Comparison of ENCODE assay signal across 8 cellular contexts in the genomic region with DNA sequence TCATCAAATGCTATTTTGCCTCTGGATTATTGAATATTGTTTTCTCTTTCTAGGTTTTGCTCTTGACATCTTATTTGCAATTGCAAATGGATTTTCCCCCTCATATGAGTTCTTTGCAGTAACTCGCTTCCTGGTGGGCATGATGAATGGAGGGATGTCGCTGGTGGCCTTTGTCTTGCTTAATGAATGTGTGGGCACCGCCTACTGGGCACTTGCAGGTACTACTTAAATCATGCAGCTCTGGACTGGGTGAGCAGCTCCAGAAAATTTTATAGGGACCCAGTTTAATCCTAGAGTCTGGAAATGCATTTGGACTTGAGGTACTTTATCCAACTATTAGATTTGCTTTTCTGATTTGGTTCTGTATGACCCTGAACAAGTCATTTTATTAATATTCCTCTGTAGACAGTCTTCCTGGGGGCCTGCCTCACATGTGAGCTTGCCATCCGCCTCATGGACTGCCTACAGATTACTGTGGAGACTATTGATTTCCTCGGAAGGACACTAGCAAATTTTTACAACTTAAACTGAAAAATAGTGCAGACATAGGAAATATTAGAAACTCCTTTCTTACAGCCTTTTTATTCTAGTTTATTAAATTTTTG. TPM values are rescaled to one million over a fixed set of nuclear protein-coding genes. Genes with fewer than 3 reads are reported as not detected.
A peak's percentile ranks its signal among the peaks of the same experiment; 100 is the strongest.
DNase-seq lines count a peak whose midpoint lies in the region; ATAC-seq and TF ChIP-seq lines count a peak whose summit lies in the region.

No MANE protein-coding gene starts in this region.

- H3K9me3 Mint-ChIP-seq in CD4-positive, alpha-beta memory T cell = no peaks in the 10 kb centered on the region
- no peaks in the 10 kb centered on the region for H3K9me3 Mint-ChIP-seq in neural progenitor cell

- CTCF ChIA-PET in CD4-positive, alpha-beta memory T cell (lab: Charles Lee; ENCODE audit: partially characterized antibody) = interaction anchor here (0.6 to 2.7 kb wide), 16 partner anchors 9 to 677 kb away, joined by 3 to 15 read pairs (median 4); no protein-coding TSS in a partner anchor

- H3K9ac ChIP-seq in neural progenitor cell = no peak overlapping the region

- peaks cover 0 to 3% (median 2%) of the 10 kb centered on the region in 4 donors for H3K4me1 Mint-ChIP-seq in CD4-positive, alpha-beta memory T cell
- H3K4me1 Mint-ChIP-seq in neural progenitor cell = no peaks in the 10 kb centered on the region

- no peak overlapping the region for H3K27ac Mint-ChIP-seq in CD4-positive, alpha-beta memory T cell
- no peak overlapping the region for H3K27ac Mint-ChIP-seq in neural progenitor cell

- H3K4me3 Mint-ChIP-seq in CD4-positive, alpha-beta memory T cell = no peak overlapping the region
- no peak overlapping the region for H3K4me3 Mint-ChIP-seq in neural progenitor cell

- no peak for TF ChIP-seq POLR2A in uterus (IDR thresholded peaks at IDR 0.05)

- H3K36me3 Mint-ChIP-seq in CD4-positive, alpha-beta memory T cell = no peaks in the 10 kb centered on the region
- H3K36me3 Mint-ChIP-seq in neural progenitor cell = peaks cover 2% of the 10 kb centered on the region

- H2AFZ ChIP-seq in neural progenitor cell (replicated peaks) = no peak overlapping the region

- H3K36me3 ChIP-seq in CD4-positive, alpha-beta memory T cell (ENCODE audit: insufficient read depth, low read length) = no peaks in the 10 kb centered on the region
- no peaks in the 10 kb centered on the region for H3K36me3 ChIP-seq in neural progenitor cell
- H3K36me3 ChIP-seq in uterus = no peaks in the 10 kb centered on the region

- no peak overlapping the region for H3K4me2 ChIP-seq in neural progenitor cell

- H3K27ac ChIP-seq in CD4-positive, alpha-beta memory T cell (ENCODE audit: low read depth, low read length) = no peak overlapping the region
- H3K27ac ChIP-seq in neural progenitor cell (no peak overlapping the region), uterus (no peak overlapping the region)

- no peaks in the 10 kb centered on the region for H3F3A ChIP-seq in neural progenitor cell (ENCODE audit: low read depth)

- no peak overlapping the region for H3K4me3 ChIP-seq in CD4-positive, alpha-beta memory T cell (ENCODE audit: low read length in 2 of 2)
- no peak overlapping the region for H3K4me3 ChIP-seq in fibroblast of mammary gland (ENCODE audit: control insufficient read depth, low read depth, low read length)
- H3K4me3 ChIP-seq in neural progenitor cell = no peak overlapping the region
- no peak overlapping the region for H3K4me3 ChIP-seq in uterus

- no peaks in the 10 kb centered on the region for H4K20me1 ChIP-seq in neural progenitor cell (ENCODE audit: low read depth)

- peak; percentile 71 for ATAC-seq in GM19043 (IDR thresholded peaks at IDR 0.05; ENCODE audit: low read depth, unreplicated experiment)
- ATAC-seq in HG03354 (IDR thresholded peaks at IDR 0.05; ENCODE audit: poor library complexity, severe bottlenecking, unreplicated experiment) = peak; percentile 90

- TF ChIP-seq CTCF in fibroblast of mammary gland (conservative IDR thresholded peaks at IDR 0.05; ENCODE audit: control insufficient read depth, insufficient read depth, low read depth, low read length) (peak; percentile 67), neural progenitor cell (IDR thresholded peaks at IDR 0.05) (peak; percentile 73), uterus (IDR thresholded peaks at IDR 0.05) (peak in 1 of 4 experiments; percentile 6)

- intact Hi-C loops in CD4-positive, alpha-beta memory T cell (cut with micrococcal nuclease) = loop anchor here (1.0 kb wide), 1 partner anchor 213 kb away; no protein-coding TSS in a partner anchor
- intact Hi-C loops in uterus (cut with DNase I; ENCODE audit: low total_unique reads) = no loop called here

- H3K79me2 ChIP-seq in neural progenitor cell (ENCODE audit: low read depth) = no peaks in the 10 kb centered on the region

- POLR2A ChIA-PET in CD4-positive, alpha-beta memory T cell (lab: Charles Lee; ENCODE audit: partially characterized antibody) = no interaction called here

- H3K27me3 ChIP-seq in CD4-positive, alpha-beta memory T cell (ENCODE audit: insufficient read depth, low read length) = no peaks in the 10 kb centered on the region
- H3K27me3 ChIP-seq in neural progenitor cell = no peaks in the 10 kb centered on the region
- no peaks in the 10 kb centered on the region for H3K27me3 ChIP-seq in uterus

- no peaks in the 10 kb centered on the region for H3K9me3 ChIP-seq in CD4-positive, alpha-beta memory T cell (ENCODE audit: control insufficient read depth in 1 of 2, low read length in 2 of 2)
- H3K9me3 ChIP-seq in neural progenitor cell (ENCODE audit: low read depth) (no peaks in the 10 kb centered on the region), uterus (no peaks in the 10 kb centered on the region)

- DNase-seq in CD4-positive, alpha-beta memory T cell = peak in 4 of 5 donors; percentile 11 to 34 (median 25)
- DNase-seq in NCI-H82 treated with DMSO at 0.1 percent for 48 hours (lab: John Stamatoyannopoulos, UW; ENCODE audit: unreplicated experiment) (peak; percentile 43), fibroblast of mammary gland (ENCODE audit: low read depth) (peak; percentile 68), neural progenitor cell (ENCODE audit: low spot score) (peak; percentile 84), uterus (no peak)
- DNase-seq in activated CD8-positive, alpha-beta memory T cell treated with anti-CD3 and anti-CD28 coated beads, Interleukin-2, amount 50 U/mL, for 48 hours = peak; percentile 59

- H3K27me3 Mint-ChIP-seq in CD4-positive, alpha-beta memory T cell = peaks cover 0 to 3% of the 10 kb centered on the region in 2 donors
- peaks cover 4% of the 10 kb centered on the region for H3K27me3 Mint-ChIP-seq in neural progenitor cell (ENCODE audit: insufficient read depth, low read depth)

- H3K4me1 ChIP-seq in CD4-positive, alpha-beta memory T cell (ENCODE audit: insufficient read depth, low read length) = no peaks in the 10 kb centered on the region
- no peaks in the 10 kb centered on the region for H3K4me1 ChIP-seq in neural progenitor cell
- no peaks in the 10 kb centered on the region for H3K4me1 ChIP-seq in uterus

RNA-seq across cellular contexts. Expression of a gene that starts 44.5 kb away (rescaled TPM):
- total RNA-seq in CD4-positive, alpha-beta memory T cell = 1 to 10 TPM; 1.2 TPM
- not detected for polyA plus RNA-seq in CD4-positive, alpha-beta memory T cell
- total RNA-seq in neural progenitor cell (ENCODE audit: low replicate concordance) = 0.62 and 1.9 TPM in 2 replicates
- total RNA-seq in uterus = 1 to 10 TPM in 3 of 4 donors, not detected in 1; 2.0 to 7.8 (median 3.8) TPM

Comparison
In these comparisons a context has a peak if more than half of its experiments do, and no peak if none do; other contexts are left out.
1. DNase-seq: peak in CD4-positive, alpha-beta memory T cell (4 of 5), NCI-H82 treated with DMSO at 0.1 percent for 48 hours (single experiment), activated CD8-positive, alpha-beta memory T cell treated with anti-CD3 and anti-CD28 coated beads, Interleukin-2, amount 50 U/mL, for 48 hours (single experiment), fibroblast of mammary gland (single experiment) and neural progenitor cell (single experiment); none in uterus (0 of 2).